22 cellular contexts compared by ENCODE assay signal in the genomic region with DNA sequence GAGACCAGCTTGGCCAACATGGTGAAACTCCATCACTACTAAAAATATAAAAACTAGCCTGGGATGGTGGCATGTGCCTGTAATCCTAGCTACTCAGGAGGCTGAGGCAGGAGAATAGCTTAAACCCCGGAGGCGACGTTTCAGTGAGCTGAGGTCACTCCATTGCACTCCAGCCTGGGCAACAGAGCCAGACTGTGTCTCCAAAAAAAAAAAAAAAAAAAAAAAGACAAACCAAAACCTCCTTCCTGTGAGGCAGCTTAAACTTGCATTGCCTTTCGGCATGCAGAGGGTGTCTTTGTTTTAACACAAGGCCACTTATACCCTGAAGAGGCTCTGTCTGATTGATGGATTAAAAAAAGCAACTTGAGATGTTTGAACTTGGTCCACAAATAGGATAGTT.
DNase-seq lines count a peak whose midpoint lies in the region; TF ChIP-seq lines count a peak whose summit lies in the region.
"Had no signal": no experiment of that assay in that cellular context is flagged by ENCODE, and none has a peak within 500 bp of the region (broad histone marks: within the 10 kb centered on the region; RNA-seq: fewer than 3 reads in every experiment).

No MANE protein-coding gene starts in this region.

- no peaks in the 10 kb centered on the region for H3K9me3 ChIP-seq in breast epithelium
- no peaks in the 10 kb centered on the region for H3K9me3 ChIP-seq in mesodermal cell (ENCODE audit: control insufficient read depth, low read length)
- H3K9me3 ChIP-seq in vagina: no peaks in the 10 kb centered on the region
- H3K9me3 ChIP-seq: HAP-1, pancreas, testis had no signal

- H3K4me3 ChIP-seq in breast epithelium (no peak overlapping the region), mesodermal cell (ENCODE audit: extremely low read depth, insufficient read depth, low read length, poor library complexity, severe bottlenecking) (no peak overlapping the region), vagina (no peak overlapping the region)
- H3K4me3 ChIP-seq: HAP-1, pancreas, PC-9, testis had no signal

- H3K27ac Mint-ChIP-seq in MCF 10A (ENCODE audit: low read depth, unreplicated experiment): no peak overlapping the region
- H3K27ac Mint-ChIP-seq: activated naive CD4-positive, alpha-beta T cell treated with anti-CD3 and anti-CD28 coated beads, Interleukin-2, amount 50 U/mL, for 24 hours had no signal

- no peaks in the 10 kb centered on the region for H3K4me1 ChIP-seq in breast epithelium
- peaks cover 28% of the 10 kb centered on the region for H3K4me1 ChIP-seq in mesodermal cell (ENCODE audit: control insufficient read depth, insufficient read depth, low read length, poor library complexity, severe bottlenecking)
- H3K4me1 ChIP-seq in vagina: peaks cover 7% of the 10 kb centered on the region
- H3K4me1 ChIP-seq: pancreas, testis had no signal

- H3K36me3 ChIP-seq in breast epithelium (no peaks in the 10 kb centered on the region), mesodermal cell (ENCODE audit: control insufficient read depth, insufficient read depth, low read length) (no peaks in the 10 kb centered on the region), vagina (no peaks in the 10 kb centered on the region)
- H3K36me3 ChIP-seq: brain microvascular endothelial cell, HAP-1, pancreas had no signal

- intact Hi-C loops in breast epithelium (cut with DNase I; ENCODE audit: low total_unique reads) (no loop called here), MCF 10A (cut with micrococcal nuclease) (no loop called here), vagina (cut with DNase I) (no loop called here)

- TF ChIP-seq POLR2A in breast epithelium (IDR thresholded peaks at IDR 0.05) (no peak), vagina (IDR thresholded peaks at IDR 0.05) (no peak)

- 65 to 93% methylated on average over 3 to 4 of the region's 4 CpGs for WGBS in mesodermal cell (ENCODE audit: insufficient coverage in 2 of 2), 2 experiments

- no TSS peak for BruUV-seq in MCF 10A (replicated peaks; lab: Mats Ljungman, UMichigan)

- CTCF ChIA-PET in MCF 10A (lab: Yijun Ruan, JAX): interaction anchor here (1.2 kb wide), 1 partner anchor 23 kb away, joined by 4 read pairs; no protein-coding TSS in a partner anchor

- no peaks in the 10 kb centered on the region for H3K27me3 Mint-ChIP-seq in MCF 10A (ENCODE audit: insufficient read depth, unreplicated experiment)
- H3K27me3 Mint-ChIP-seq: activated naive CD4-positive, alpha-beta T cell treated with anti-CD3 and anti-CD28 coated beads, Interleukin-2, amount 50 U/mL, for 24 hours had no signal

- DNase-seq in breast epithelium (ENCODE audit: low spot score in 2 of 2) (no peak), MCF 10A (ENCODE audit: unreplicated experiment) (no peak), dedifferentiated amniotic fluid mesenchymal stem cell (ENCODE audit: extremely low spot score) (peak; percentile 56), vagina (ENCODE audit: extremely low spot score in 2 of 2) (no peak), NCI-H446 (lab: John Stamatoyannopoulos, UW) (no peak), NCI-H1048 (lab: John Stamatoyannopoulos, UW) (no peak)
- DNase-seq in activated effector memory CD4-positive, alpha-beta T cell treated with Interleukin-2 at 50 U/mL for 16 hours: no peak
- DNase-seq: 8988T; activated CD4-positive, alpha-beta T cell treated with anti-CD3 and anti-CD28 coated beads, Interleukin-2, amount 50 U/mL, for 48 hours; activated T-cell treated with anti-CD3 and anti-CD28 coated beads, Interleukin-2, amount 50 U/mL, for 1 hour; brain microvascular endothelial cell; KG1; NCI-H2171 treated with DMSO at 0.1 percent for 48 hours; NCI-H82; pancreas; PC-9; small intestine; SW 1271; testis had no signal

- TF ChIP-seq CTCF in breast epithelium (IDR thresholded peaks at IDR 0.05) (no peak), MCF 10A (IDR thresholded peaks at IDR 0.05; ENCODE audit: unreplicated experiment) (no peak), vagina (IDR thresholded peaks at IDR 0.05) (no peak)

- no peak overlapping the region for H3K4me3 Mint-ChIP-seq in MCF 10A (ENCODE audit: unreplicated experiment)
- H3K4me3 Mint-ChIP-seq: activated naive CD4-positive, alpha-beta T cell treated with anti-CD3 and anti-CD28 coated beads, Interleukin-2, amount 50 U/mL, for 24 hours had no signal

- no peaks in the 10 kb centered on the region for H3K9me3 Mint-ChIP-seq in MCF 10A (ENCODE audit: unreplicated experiment)
- H3K9me3 Mint-ChIP-seq: activated naive CD4-positive, alpha-beta T cell treated with anti-CD3 and anti-CD28 coated beads, Interleukin-2, amount 50 U/mL, for 24 hours had no signal

- H3K27ac ChIP-seq in breast epithelium: peak overlapping the region; percentile 38 to 45
- H3K27ac ChIP-seq in mesodermal cell (ENCODE audit: low read depth, low read length, severe bottlenecking): peak overlapping the region; percentile 57
- peak overlapping the region; percentile 50 for H3K27ac ChIP-seq in vagina
- H3K27ac ChIP-seq: brain microvascular endothelial cell, pancreas, PC-9 had no signal

- no peaks in the 10 kb centered on the region for H3K4me1 Mint-ChIP-seq in MCF 10A (ENCODE audit: insufficient read depth, unreplicated experiment)

- H3K36me3 Mint-ChIP-seq in MCF 10A (ENCODE audit: insufficient read depth, unreplicated experiment): no peaks in the 10 kb centered on the region

- H3K27me3 ChIP-seq in breast epithelium (no peaks in the 10 kb centered on the region), vagina (no peaks in the 10 kb centered on the region)
- H3K27me3 ChIP-seq: brain microvascular endothelial cell, pancreas, testis had no signal

- POLR2A ChIA-PET in MCF 10A (lab: Yijun Ruan, JAX): no interaction called here
